1 cellular context compared by ENCODE assay signal in the genomic region with DNA sequence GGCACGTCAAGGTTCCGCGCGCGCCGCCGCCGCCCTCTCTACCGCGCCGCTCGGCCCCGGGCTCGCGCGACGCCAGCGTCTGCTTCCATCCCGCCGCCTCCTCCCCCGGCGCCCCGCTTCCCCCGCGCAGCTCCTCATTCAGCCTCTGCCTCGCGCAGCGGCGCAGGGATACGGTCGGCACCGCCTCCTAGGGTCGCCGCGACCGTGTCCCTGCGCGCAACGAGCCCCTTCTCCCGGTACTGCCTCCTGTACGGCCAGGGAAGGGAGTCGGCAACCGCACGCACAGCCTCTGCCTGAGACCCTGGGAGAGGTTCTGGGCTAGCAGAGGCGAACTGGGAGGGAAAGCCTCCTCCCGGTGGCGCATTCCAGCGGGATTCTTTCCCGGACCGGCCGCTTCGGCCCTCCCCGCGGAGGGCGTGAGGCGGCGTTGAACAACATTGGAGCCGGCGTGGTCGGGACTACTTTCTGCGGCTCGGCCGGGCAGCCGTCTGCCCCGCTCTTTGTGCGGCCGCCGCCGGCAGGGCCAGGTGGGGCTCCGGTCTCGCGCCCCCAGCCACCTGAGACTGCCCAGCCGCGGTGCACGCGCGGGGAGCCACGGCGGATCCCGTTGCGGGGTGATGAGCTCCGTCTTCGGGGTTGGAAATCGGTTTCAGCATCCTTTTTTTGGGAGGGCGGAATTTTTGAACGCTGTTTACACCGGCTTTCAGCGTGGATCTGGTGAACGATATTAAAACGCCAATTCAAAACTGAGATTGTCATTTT.
TF ChIP-seq lines count a peak whose summit lies in the region.

LRP6 (minus strand) TSS at position 172 of the 762 bp plus-strand sequence. CDS start 309 bp downstream, outside the sequence.

TF ChIP-seq in K562, 482 proteins besides CTCF, POLR2A, EP300 and RAD21 (continued from another document and continues in another):
- peak; percentile 71; the same call in 1 of the 2 replicates for TF ChIP-seq ZNF511 (CRISPR knock-in tag; IDR thresholded peaks at IDR 0.05)
- TF ChIP-seq ZNF316 (IDR thresholded peaks at IDR 0.05) = no peak
- TF ChIP-seq PHF21A (IDR thresholded peaks at IDR 0.05; ENCODE audit: borderline replicate concordance, low read depth) = no peak
- TF ChIP-seq ARHGAP35 (IDR thresholded peaks at IDR 0.05; ENCODE audit: partially characterized antibody) = no peak
- no peak for TF ChIP-seq ZNF324 (CRISPR knock-in tag; IDR thresholded peaks at IDR 0.05)
- no peak for TF ChIP-seq MAFK (IDR thresholded peaks at IDR 0.05; ENCODE audit: low read length)
- no peak for TF ChIP-seq HNRNPK (IDR thresholded peaks at IDR 0.05; ENCODE audit: low read depth, low read length, poor library complexity, severe bottlenecking)
- TF ChIP-seq NUFIP1 (IDR thresholded peaks at IDR 0.05; ENCODE audit: partially characterized antibody) = no peak
- TF ChIP-seq ETV1 (tag; conservative IDR thresholded peaks at IDR 0.05; ENCODE audit: low read depth) = no peak
- TF ChIP-seq CTBP1 (IDR thresholded peaks at IDR 0.05; ENCODE audit: borderline replicate concordance) = peak; percentile 96
- TF ChIP-seq ZNF449 (CRISPR knock-in tag; IDR thresholded peaks at IDR 0.05) = no peak
- TF ChIP-seq E2F3 (CRISPR knock-in tag; IDR thresholded peaks at IDR 0.05) = 0 out of 2 replicates have a peak, but pooled peaks have one; percentile 21
- no peak for TF ChIP-seq POLR3G (IDR thresholded peaks at IDR 0.05; ENCODE audit: extremely low read depth, insufficient read length, insufficient replicate concordance)
- TF ChIP-seq ERF (CRISPR knock-in tag; IDR thresholded peaks at IDR 0.05) = no peak
- no peak for TF ChIP-seq RBM14 (IDR thresholded peaks at IDR 0.05; ENCODE audit: borderline replicate concordance, insufficient read depth, low read depth, low read length)
- no peak for TF ChIP-seq ZNF134 (CRISPR knock-in tag; conservative IDR thresholded peaks at IDR 0.05)
- peak; percentile 31 to 81; a peak in 2 of 4 replicates for TF ChIP-seq ARNT (IDR thresholded peaks at IDR 0.05)
- peak; percentile 89 for TF ChIP-seq GMEB1 (CRISPR knock-in tag; IDR thresholded peaks at IDR 0.05)
- peak; percentile 41; the same call in 1 of the 2 replicates for TF ChIP-seq KLF6 (CRISPR knock-in tag; IDR thresholded peaks at IDR 0.05; ENCODE audit: borderline replicate concordance)
- TF ChIP-seq JUN (IDR thresholded peaks at IDR 0.05; ENCODE audit: borderline replicate concordance, low read depth, low read length) = no peak
- TF ChIP-seq JUN (CRISPR knock-in tag; IDR thresholded peaks at IDR 0.05; ENCODE audit: borderline replicate concordance) = no peak
- no peak for TF ChIP-seq ZNF436 (CRISPR knock-in tag; IDR thresholded peaks at IDR 0.05)
- TF ChIP-seq HBP1 (CRISPR knock-in tag; IDR thresholded peaks at IDR 0.05) = no peak
- TF ChIP-seq FOXJ3 (CRISPR knock-in tag; IDR thresholded peaks at IDR 0.05) = no peak
- TF ChIP-seq KDM1A (IDR thresholded peaks at IDR 0.05) = peak; percentile 54 to 57; a peak in 3 of 4 replicates
- TF ChIP-seq ZNF263 (CRISPR knock-in tag; IDR thresholded peaks at IDR 0.05; ENCODE audit: borderline replicate concordance) = peak; percentile 37; the same call in 1 of the 2 replicates
- TF ChIP-seq, protein P1, sequence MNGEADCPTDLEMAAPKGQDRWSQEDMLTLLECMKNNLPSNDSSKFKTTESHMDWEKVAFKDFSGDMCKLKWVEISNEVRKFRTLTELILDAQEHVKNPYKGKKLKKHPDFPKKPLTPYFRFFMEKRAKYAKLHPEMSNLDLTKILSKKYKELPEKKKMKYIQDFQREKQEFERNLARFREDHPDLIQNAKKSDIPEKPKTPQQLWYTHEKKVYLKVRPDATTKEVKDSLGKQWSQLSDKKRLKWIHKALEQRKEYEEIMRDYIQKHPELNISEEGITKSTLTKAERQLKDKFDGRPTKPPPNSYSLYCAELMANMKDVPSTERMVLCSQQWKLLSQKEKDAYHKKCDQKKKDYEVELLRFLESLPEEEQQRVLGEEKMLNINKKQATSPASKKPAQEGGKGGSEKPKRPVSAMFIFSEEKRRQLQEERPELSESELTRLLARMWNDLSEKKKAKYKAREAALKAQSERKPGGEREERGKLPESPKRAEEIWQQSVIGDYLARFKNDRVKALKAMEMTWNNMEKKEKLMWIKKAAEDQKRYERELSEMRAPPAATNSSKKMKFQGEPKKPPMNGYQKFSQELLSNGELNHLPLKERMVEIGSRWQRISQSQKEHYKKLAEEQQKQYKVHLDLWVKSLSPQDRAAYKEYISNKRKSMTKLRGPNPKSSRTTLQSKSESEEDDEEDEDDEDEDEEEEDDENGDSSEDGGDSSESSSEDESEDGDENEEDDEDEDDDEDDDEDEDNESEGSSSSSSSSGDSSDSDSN (IDR thresholded peaks at IDR 0.05; ENCODE audit: borderline replicate concordance in 1 of 2, low read depth in 2 of 2, low read length in 2 of 2) = peak in 1 of 2 experiments; percentile 68; a peak in 1 of 4 replicates
- TF ChIP-seq FUS (optimal IDR thresholded peaks at IDR 0.05; ENCODE audit: low read depth, low read length) = no peak
- TF ChIP-seq FOXA3 (CRISPR knock-in tag; conservative IDR thresholded peaks at IDR 0.05 in 1 of 2, IDR thresholded peaks at IDR 0.05 in 1 of 2) = 0 out of 4 replicates have a peak, but pooled peaks of 1 of the 2 experiments have one; percentile 10
- TF ChIP-seq FOXK1 (CRISPR knock-in tag; IDR thresholded peaks at IDR 0.05; ENCODE audit: borderline replicate concordance) = no peak
- TF ChIP-seq ZBTB26 (CRISPR knock-in tag; IDR thresholded peaks at IDR 0.05) = no peak
- TF ChIP-seq ZNF740 (CRISPR knock-in tag; IDR thresholded peaks at IDR 0.05) = 0 out of 2 replicates have a peak, but pooled peaks have one; percentile 46
- TF ChIP-seq ZNF740 (tag; IDR thresholded peaks at IDR 0.05) = no peak; a peak in 1 of 4 replicates
- TF ChIP-seq E2F4 (CRISPR knock-in tag; IDR thresholded peaks at IDR 0.05; ENCODE audit: low read depth) = no peak
- TF ChIP-seq EZH2 (IDR thresholded peaks at IDR 0.05; ENCODE audit: borderline replicate concordance, low read depth, low read length) = no peak
- no peak for TF ChIP-seq NFXL1 (CRISPR knock-in tag; IDR thresholded peaks at IDR 0.05)
- no peak for TF ChIP-seq STAT6 (CRISPR knock-in tag; IDR thresholded peaks at IDR 0.05)
- TF ChIP-seq, protein P2, sequence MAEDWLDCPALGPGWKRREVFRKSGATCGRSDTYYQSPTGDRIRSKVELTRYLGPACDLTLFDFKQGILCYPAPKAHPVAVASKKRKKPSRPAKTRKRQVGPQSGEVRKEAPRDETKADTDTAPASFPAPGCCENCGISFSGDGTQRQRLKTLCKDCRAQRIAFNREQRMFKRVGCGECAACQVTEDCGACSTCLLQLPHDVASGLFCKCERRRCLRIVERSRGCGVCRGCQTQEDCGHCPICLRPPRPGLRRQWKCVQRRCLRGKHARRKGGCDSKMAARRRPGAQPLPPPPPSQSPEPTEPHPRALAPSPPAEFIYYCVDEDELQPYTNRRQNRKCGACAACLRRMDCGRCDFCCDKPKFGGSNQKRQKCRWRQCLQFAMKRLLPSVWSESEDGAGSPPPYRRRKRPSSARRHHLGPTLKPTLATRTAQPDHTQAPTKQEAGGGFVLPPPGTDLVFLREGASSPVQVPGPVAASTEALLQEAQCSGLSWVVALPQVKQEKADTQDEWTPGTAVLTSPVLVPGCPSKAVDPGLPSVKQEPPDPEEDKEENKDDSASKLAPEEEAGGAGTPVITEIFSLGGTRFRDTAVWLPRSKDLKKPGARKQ (CRISPR knock-in tag; IDR thresholded peaks at IDR 0.05) = no peak
- TF ChIP-seq ZNF717 (CRISPR knock-in tag; IDR thresholded peaks at IDR 0.05) = no peak
